ENCODE assay signal across 20 cellular contexts in genomic region chr22:27219036-27219435, GRCh38.
"Had no signal": no experiment of that assay in that cellular context is flagged by ENCODE, and none has a peak within 500 bp of the region (broad histone marks: within the 10 kb centered on the region; RNA-seq: fewer than 3 reads in every experiment).

No MANE protein-coding gene starts in this region.

- ATAC-seq: activated CD4-positive, CD25-positive, alpha-beta regulatory T cell treated with anti-CD3 and anti-CD28 coated beads, Interleukin-2, amount 50 U/mL, for 24 hours; activated CD8-positive, alpha-beta T cell treated with anti-CD3 and anti-CD28 coated beads for 36 hours; effector memory CD8-positive, alpha-beta T cell; esophagus mucosa; left lobe of liver; naive thymus-derived CD8-positive, alpha-beta T cell; SK-N-SH treated with all-trans-retinoic acid at 6 μM for 48 hours had no signal

- H3K4me3 ChIP-seq: ascending aorta, dorsolateral prefrontal cortex, suprapubic skin, transverse colon had no signal

- H3K36me3 ChIP-seq: ascending aorta, suprapubic skin, transverse colon had no signal

- H3K27me3 ChIP-seq: ascending aorta, brain microvascular endothelial cell had no signal

- DNase-seq: activated CD4-positive, alpha-beta T cell treated with anti-CD3 and anti-CD28 coated beads, Interleukin-2, amount 10 ng/mL, durations not matched to agents 7 days and 5 days; activated CD8-positive, alpha-beta T cell treated with anti-CD3 and anti-CD28 coated beads for 36 hours; activated gamma-delta T cell treated with Interleukin-2 at 50 U/mL for 16 hours; brain microvascular endothelial cell; central memory CD4-positive, alpha-beta T cell; dorsolateral prefrontal cortex; effector memory CD8-positive, alpha-beta T cell; kidney; naive thymus-derived CD8-positive, alpha-beta T cell; retina; stimulated activated CD4-positive, alpha-beta T cell treated with anti-CD3 and anti-CD28 coated beads, Interleukin-4, amount 100 ng/mL, for 24 hours; stimulated activated naive CD4-positive, alpha-beta T cell treated with Interleukin-2 at 50 U/mL for 16 hours; transverse colon had no signal

- H3K4me1 ChIP-seq: transverse colon had no signal

- FAIRE-seq: endothelial cell of umbilical vein, kidney had no signal

- H3K27ac ChIP-seq: ascending aorta, dorsolateral prefrontal cortex, suprapubic skin had no signal

- H3K9me3 ChIP-seq: ascending aorta, suprapubic skin, transverse colon had no signal
